ENCODE assay signal across 8 cellular contexts in genomic region chr12:3752096-3752709, GRCh38. TPM values are rescaled to one million over a fixed set of nuclear protein-coding genes. Genes with fewer than 3 reads are reported as not detected.
A peak's percentile ranks its signal among the peaks of the same experiment; 100 is the strongest.
DNase-seq lines count a peak whose midpoint lies in the region; ATAC-seq and TF ChIP-seq lines count a peak whose summit lies in the region.

No MANE protein-coding gene starts in this region.

- peak overlapping the region in 1 of 2 donors; percentile 85 for H3K27ac ChIP-seq in coronary artery

- DNase-seq in CD1c-positive myeloid dendritic cell (ENCODE audit: extremely low spot score) (peak; percentile 80), UCSD-AML1 (lab: John Stamatoyannopoulos, UW; ENCODE audit: unreplicated experiment) (peak; percentile 80), coronary artery (ENCODE audit: low spot score) (no peak), mucosa of descending colon (peak; percentile 61 to 75 (median 66)), pons (ENCODE audit: low spot score) (no peak)

- no peaks in the 10 kb centered on the region for H3K9me3 ChIP-seq in mucosa of descending colon

- H3K9me3 Mint-ChIP-seq in stimulated activated memory B cell treated with anti-CD40 and anti-IgM and Interleukin-4, amounts not matched to agents 10 μg/mL and 1 μg/mL and 100 μg/mL, for 72 hours = no peaks in the 10 kb centered on the region

- intact Hi-C loops in mucosa of descending colon (cut with DNase I, micrococcal nuclease) = no loop called here

- no peaks in the 10 kb centered on the region for H3K36me3 ChIP-seq in mucosa of descending colon (ENCODE audit: low read depth)

- peak overlapping the region; percentile 95 for H3K27ac Mint-ChIP-seq in stimulated activated memory B cell treated with anti-CD40 and anti-IgM and Interleukin-4, amounts not matched to agents 10 μg/mL and 1 μg/mL and 100 μg/mL, for 72 hours

- peaks cover 37% of the 10 kb centered on the region for H3K4me1 Mint-ChIP-seq in stimulated activated memory B cell treated with anti-CD40 and anti-IgM and Interleukin-4, amounts not matched to agents 10 μg/mL and 1 μg/mL and 100 μg/mL, for 72 hours

- peaks cover 17% of the 10 kb centered on the region for H3K36me3 Mint-ChIP-seq in stimulated activated memory B cell treated with anti-CD40 and anti-IgM and Interleukin-4, amounts not matched to agents 10 μg/mL and 1 μg/mL and 100 μg/mL, for 72 hours

- H3K27me3 Mint-ChIP-seq in stimulated activated memory B cell treated with anti-CD40 and anti-IgM and Interleukin-4, amounts not matched to agents 10 μg/mL and 1 μg/mL and 100 μg/mL, for 72 hours = no peaks in the 10 kb centered on the region

- H3K4me3 Mint-ChIP-seq in stimulated activated memory B cell treated with anti-CD40 and anti-IgM and Interleukin-4, amounts not matched to agents 10 μg/mL and 1 μg/mL and 100 μg/mL, for 72 hours = peak overlapping the region; percentile 84

- H3K4me3 ChIP-seq in coronary artery (peak overlapping the region; percentile 77), mucosa of descending colon (peak overlapping the region; percentile 21)

- ATAC-seq in GM19438 (IDR thresholded peaks at IDR 0.05; ENCODE audit: low read depth, unreplicated experiment) (peak; percentile 75), HG03521 (IDR thresholded peaks at IDR 0.05; ENCODE audit: unreplicated experiment) (peak; percentile 60), mucosa of descending colon (peak; percentile 63)
- peak; percentile 90 for ATAC-seq in stimulated activated memory B cell treated with anti-CD40 and anti-IgM and Interleukin-4, amounts not matched to agents 10 μg/mL and 1 μg/mL and 100 μg/mL, for 72 hours

- TF ChIP-seq CTCF in coronary artery (IDR thresholded peaks at IDR 0.05) (no peak), mucosa of descending colon (IDR thresholded peaks at IDR 0.05) (no peak)

- H3K4me1 ChIP-seq in mucosa of descending colon (ENCODE audit: low read depth) = peaks cover 18% of the 10 kb centered on the region

RNA-seq across cellular contexts. Expression of gene CRACR2A, which starts 0.7 kb away (rescaled TPM):
- total RNA-seq in mucosa of descending colon = 10 to 100 TPM; 26.9 to 72.5 (median 69.7) TPM

Comparison
In these comparisons a context has a peak if more than half of its experiments do, and no peak if none do; other contexts are left out.
1. DNase-seq: peak in CD1c-positive myeloid dendritic cell (single experiment), UCSD-AML1 (single experiment) and mucosa of descending colon (3 of 3); none in coronary artery (single experiment) and pons (single experiment).
2. Peak in every context shown above with its lines, with median percentiles within 50 percentile points of each other: ATAC-seq.